Comparison of ENCODE assay signal across 9 cellular contexts in genomic region chr16:813204-813915, GRCh38. TPM values are rescaled to one million over a fixed set of nuclear protein-coding genes. Genes with fewer than 3 reads are reported as not detected.
A peak's percentile ranks its signal among the peaks of the same experiment; 100 is the strongest.
DNase-seq lines count a peak whose midpoint lies in the region; ATAC-seq, FAIRE-seq and TF ChIP-seq lines count a peak whose summit lies in the region.
"Had no signal": no experiment of that assay in that cellular context is flagged by ENCODE, and none has a peak within 500 bp of the region (broad histone marks: within the 10 kb centered on the region; RNA-seq: fewer than 3 reads in every experiment).

No MANE protein-coding gene starts in this region.

- peak; percentile 88 to 95 for TF ChIP-seq RAD21 in A549 (conservative IDR thresholded peaks at IDR 0.05 in 1 of 2, IDR thresholded peaks at IDR 0.05 in 1 of 2)

- H3K36me3 ChIP-seq in HAP-1 (replicated peaks) (no peaks in the 10 kb centered on the region), colonic mucosa (no peaks in the 10 kb centered on the region), lung (ENCODE audit: control insufficient read depth in 2 of 2, insufficient read depth in 2 of 2, low read length in 2 of 2) (no peaks in the 10 kb centered on the region)

- DNase-seq in A549 (ENCODE audit: low read depth in 1 of 2, low spot score in 1 of 2) (peak in 1 of 2 experiments; percentile 63), HAP-1 (ENCODE audit: low spot score in 2 of 2) (peak; percentile 28 to 84), colonic mucosa (no peak), lung (ENCODE audit: low spot score) (no peak), epidermal melanocyte (ENCODE audit: insufficient read length, low spot score) (no peak)
- DNase-seq in activated CD4-positive, alpha-beta T cell treated with anti-CD3 and anti-CD28 coated beads for 24 hours (ENCODE audit: low read depth in 2 of 2), result peak; percentile 38 to 41
- peak in 5 of 6 experiments; percentile 16 to 46 (median 31) for DNase-seq in stimulated activated naive CD4-positive, alpha-beta T cell (lab: John Stamatoyannopoulos, UW)

- no peak for TF ChIP-seq POLR2A in A549 (IDR thresholded peaks at IDR 0.05; ENCODE audit: low read length)

- POLR2A ChIA-PET in A549 (lab: Yijun Ruan, JAX), result no interaction called here

- H3K27me3 ChIP-seq in HAP-1 (ENCODE audit: low read depth) (no peaks in the 10 kb centered on the region), colonic mucosa (peaks cover 28% of the 10 kb centered on the region), lung (ENCODE audit: control insufficient read depth, insufficient read depth) (peaks cover 3% of the 10 kb centered on the region)

- peak overlapping the region in 1 of 2 donors; percentile 12 for H3K9ac ChIP-seq in colonic mucosa (ENCODE audit: low read depth in 2 of 2, low read length in 2 of 2)

- H3K27ac ChIP-seq in A549, result peak overlapping the region; percentile 57 to 80; a peak in 5 of 6 replicates
- no peak overlapping the region for H3K27ac ChIP-seq in colonic mucosa
- no peak overlapping the region for H3K27ac ChIP-seq in lung (ENCODE audit: low read depth in 1 of 2, low read length in 1 of 2)

- H3K4me3 ChIP-seq in A549, result peak overlapping the region; percentile 43
- H3K4me3 ChIP-seq in HAP-1, result no peak overlapping the region
- no peak overlapping the region for H3K4me3 ChIP-seq in colonic mucosa
- H3K4me3 ChIP-seq in lung, result no peak overlapping the region

- CTCF ChIA-PET in A549 (lab: Yijun Ruan, JAX), result interaction anchor here (0.6 to 5.4 kb wide), 11 partner anchors 9 to 288 kb away, joined by 3 to 91 read pairs (median 4); partner anchors contain the start of gene SOX8

- TF ChIP-seq EP300 in A549 (IDR thresholded peaks at IDR 0.05), result no peak

- ATAC-seq in A549 (peak; percentile 76 to 88), lung (ENCODE audit: insufficient read depth, low FRiP score) (no peak), GM19035 (IDR thresholded peaks at IDR 0.05; ENCODE audit: unreplicated experiment) (no peak)

- no peak for FAIRE-seq in A549 (lab: Jason Lieb, UNC)

- in situ Hi-C loops in HAP-1 (cut with MboI; ENCODE audit: low sequenced_read_pairs), result no loop called here

- peak; percentile 82 for TF ChIP-seq CTCF in A549 (IDR thresholded peaks at IDR 0.05)
- peak; percentile 51 for TF ChIP-seq CTCF in colonic mucosa (IDR thresholded peaks at IDR 0.05)
- peak; percentile 26 for TF ChIP-seq CTCF in lung (IDR thresholded peaks at IDR 0.05; ENCODE audit: control extremely low read depth, extremely low read depth)

- H3K9me3 ChIP-seq in A549 (no peaks in the 10 kb centered on the region), HAP-1 (no peaks in the 10 kb centered on the region), colonic mucosa (no peaks in the 10 kb centered on the region), lung (ENCODE audit: control insufficient read depth in 2 of 2, insufficient read depth in 1 of 2, low read length in 1 of 2) (peaks cover 0 to 12% of the 10 kb centered on the region in 2 donors)

- WGBS in A549 (ENCODE audit: missing lambda C conversion rate), result 10% methylated on average over 28 of the region's 67 CpGs
- 10 to 15% methylated on average over 64 to 67 of the region's 67 CpGs for WGBS in lung, 2 donors

- H3K4me1 ChIP-seq in A549 (peaks cover 14% of the 10 kb centered on the region; the same call in 2 of the 3 replicates), HAP-1 (peaks cover 5% of the 10 kb centered on the region; the same call in 1 of the 2 replicates), colonic mucosa (no peaks in the 10 kb centered on the region), lung (ENCODE audit: control insufficient read depth in 2 of 2, insufficient read depth in 2 of 2, low read length in 2 of 2) (peaks cover 0 to 4% of the 10 kb centered on the region in 2 donors)

- peak overlapping the region; percentile 99 for H3K4me2 ChIP-seq in A549

- intact Hi-C loops in colonic mucosa (cut with DNase I), result no loop called here

TF ChIP-seq in A549, 52 proteins besides CTCF, POLR2A, EP300 and RAD21:
- TF ChIP-seq KDM5A (IDR thresholded peaks at IDR 0.05) (peak; percentile 27; the same call in 1 of the 2 replicates), PBX3 (IDR thresholded peaks at IDR 0.05) (no peak), SMC3 (IDR thresholded peaks at IDR 0.05) (peak; percentile 92)

RNA-seq across cellular contexts. Expression of gene GNG13, which starts 12.8 kb away (rescaled TPM):
- polyA plus RNA-seq in A549 (2011; rRNA removed), result not detected in 2 replicates
- not detected in 2 replicates for polyA plus RNA-seq in A549 (2012; cell fraction: cytosol; rRNA removed)
- polyA plus RNA-seq in A549 (2012; cell fraction: nucleus; rRNA removed), result not detected in 2 replicates
- polyA plus RNA-seq in A549 (2017; fragmentation: RNase III; extraction: RNeasy Plus Mini Kit Qiagen cat#74134 plus additional on column Dnase treatment), result 0.09 TPM in 1 of 3 replicates, not detected in the others
- not detected in 2 replicates for polyA minus RNA-seq in A549 (2011; rRNA and poly(A)+ RNA removed)
- under 1 TPM in 1 of 2 donors, not detected in 1; 0.24 TPM for total RNA-seq in colonic mucosa
- total RNA-seq in lung, result not detected
- polyA plus RNA-seq in lung, result not detected
- total RNA-seq: glomerular endothelial cell had no signal

RNA-seq across cellular contexts. Expression of gene CHTF18, which starts 24.9 kb away (rescaled TPM):
- 4.8 and 5.1 TPM in 2 replicates for polyA plus RNA-seq in A549 (2011; rRNA removed)
- 37.0 and 43.6 TPM in 2 replicates for polyA plus RNA-seq in A549 (2012; cell fraction: cytosol; rRNA removed)
- 376 and 424 TPM in 2 replicates for polyA plus RNA-seq in A549 (2012; cell fraction: nucleus; rRNA removed)
- polyA plus RNA-seq in A549 (2017; fragmentation: RNase III; extraction: RNeasy Plus Mini Kit Qiagen cat#74134 plus additional on column Dnase treatment), result 32.5 to 36.7 TPM (median 33.8 TPM) in 3 replicates
- polyA minus RNA-seq in A549 (2011; rRNA and poly(A)+ RNA removed), result 1.9 and 4.8 TPM in 2 replicates
- total RNA-seq in colonic mucosa, result 100 to 1,000 TPM in 1 of 2 donors, 10 to 100 TPM in 1; 16.5 to 111 TPM
- total RNA-seq in lung, result 10 to 100 TPM; 13.3 to 16.5 TPM
- 10 to 100 TPM in 1 of 2 donors, 1 to 10 TPM in 1; 7.5 to 17.4 TPM for polyA plus RNA-seq in lung

RNA-seq across cellular contexts. Expression of gene RPUSD1, which starts 25.2 kb away (rescaled TPM):
- polyA plus RNA-seq in A549 (2011; rRNA removed) (10.6 and 10.8 TPM in 2 replicates), A549 (2017; fragmentation: RNase III; extraction: RNeasy Plus Mini Kit Qiagen cat#74134 plus additional on column Dnase treatment) (26.9 to 29.3 TPM (median 29.0 TPM) in 3 replicates), lung (10 to 100 TPM; 21.8 to 25.6 TPM)
- 39.4 and 56.4 TPM in 2 replicates for polyA plus RNA-seq in A549 (2012; cell fraction: cytosol; rRNA removed)
- 69.2 and 88.7 TPM in 2 replicates for polyA plus RNA-seq in A549 (2012; cell fraction: nucleus; rRNA removed)
- 8.6 and 10.2 TPM in 2 replicates for polyA minus RNA-seq in A549 (2011; rRNA and poly(A)+ RNA removed)
- total RNA-seq in colonic mucosa (10 to 100 TPM; 17.3 to 35.6 TPM), lung (10 to 100 TPM in 1 of 2 donors, 1 to 10 TPM in 1; 8.2 to 25.2 TPM)

RNA-seq across cellular contexts. Expression of gene MSLN, which starts 52.8 kb away (rescaled TPM):
- 1.8 and 2.4 TPM in 2 replicates for polyA plus RNA-seq in A549 (2011; rRNA removed)
- polyA plus RNA-seq in A549 (2012; cell fraction: cytosol; rRNA removed), result 2.9 and 3.4 TPM in 2 replicates
- polyA plus RNA-seq in A549 (2012; cell fraction: nucleus; rRNA removed), result 14.2 and 16.0 TPM in 2 replicates
- polyA plus RNA-seq in A549 (2017; fragmentation: RNase III; extraction: RNeasy Plus Mini Kit Qiagen cat#74134 plus additional on column Dnase treatment), result 2.7 to 3.6 TPM (median 3.1 TPM) in 3 replicates
- polyA minus RNA-seq in A549 (2011; rRNA and poly(A)+ RNA removed), result 0.58 and 0.78 TPM in 2 replicates
- total RNA-seq in colonic mucosa, result 1 to 10 TPM; 1.4 to 1.8 TPM
- 100 to 1,000 TPM in 1 of 2 donors, 10 to 100 TPM in 1; 98.8 to 155 TPM for total RNA-seq in lung
- 100 to 1,000 TPM; 116 to 125 TPM for polyA plus RNA-seq in lung

Comparison
In these comparisons a context has a peak if more than half of its experiments do, and no peak if none do; other contexts are left out.
1. ATAC-seq: peak in A549 (2 of 2); none in lung (single experiment) and GM19035 (single experiment).
2. DNase-seq: peak in HAP-1 (2 of 2), activated CD4-positive, alpha-beta T cell treated with anti-CD3 and anti-CD28 coated beads for 24 hours (2 of 2) and stimulated activated naive CD4-positive, alpha-beta T cell (5 of 6); none in colonic mucosa (single experiment), lung (single experiment) and epidermal melanocyte (single experiment).
3. H3K27ac ChIP-seq: peak in A549 (2 of 2); none in colonic mucosa (single experiment) and lung (0 of 2).
4. CTCF ChIP-seq: peak in every context shown above with its lines; median percentile 82 in A549; 51 in colonic mucosa; 26 in lung.